Comparison of ENCODE assay signal across 17 cellular contexts in genomic region chr19:38562096-38562495, GRCh38.
"Had no signal": no experiment of that assay in that cellular context is flagged by ENCODE, and none has a peak within 500 bp of the region (broad histone marks: within the 10 kb centered on the region; RNA-seq: fewer than 3 reads in every experiment).

No MANE protein-coding gene starts in this region.

- H3K9me3 ChIP-seq: sigmoid colon, upper lobe of right lung had no signal

- H3K4me3 ChIP-seq: lung, sigmoid colon, upper lobe of right lung had no signal

- H3K27ac ChIP-seq: foreskin keratinocyte, sigmoid colon, upper lobe of right lung had no signal

- H3K4me1 ChIP-seq: upper lobe of right lung had no signal

- H3K4me3 Mint-ChIP-seq: brain; dendritic cell treated with granulocyte-macrophage colony-stimulating factor and Interleukin-4, amounts not matched to agents 40 ng/mL and 50 ng/mL, for 4 days had no signal

- H3K27ac Mint-ChIP-seq: activated naive CD4-positive, alpha-beta T cell treated with anti-CD3 and anti-CD28 coated beads, Interleukin-2, amount 50 U/mL, for 72 hours; dendritic cell treated with granulocyte-macrophage colony-stimulating factor and Interleukin-4, amounts not matched to agents 40 ng/mL and 50 ng/mL, for 4 days had no signal

- H3K36me3 ChIP-seq: sigmoid colon, upper lobe of right lung had no signal

- H3K36me3 Mint-ChIP-seq: activated naive CD4-positive, alpha-beta T cell treated with anti-CD3 and anti-CD28 coated beads, Interleukin-2, amount 50 U/mL, for 72 hours; immature natural killer cell; naive B cell had no signal

- H3K9me3 Mint-ChIP-seq: activated naive CD4-positive, alpha-beta T cell treated with anti-CD3 and anti-CD28 coated beads, Interleukin-2, amount 50 U/mL, for 72 hours; brain; dendritic cell treated with granulocyte-macrophage colony-stimulating factor and Interleukin-4, amounts not matched to agents 40 ng/mL and 50 ng/mL, for 4 days; immature natural killer cell had no signal

- DNase-seq: activated T-cell treated with anti-CD3 and anti-CD28 coated beads for 4 hours; amniotic stem cell; cerebellar nuclear complex; foreskin keratinocyte; immature natural killer cell; left cardiac atrium; naive B cell; occipital lobe; sigmoid colon; stimulated activated CD4-positive, alpha-beta T cell treated with anti-CD3 and anti-CD28 coated beads, Interleukin-12 subunit alpha, Interleukin-12 subunit beta, amount 100 ng/mL, for 4 hours; stimulated activated naive CD8-positive, alpha-beta T cell treated with anti-CD3 and anti-CD28 coated beads, Interleukin-15, Interleukin-2, amounts not matched to agents 100 U/mL and 50 U/mL, for 24 hours; T1000; upper lobe of right lung had no signal

- H3K4me1 Mint-ChIP-seq: brain had no signal

- ATAC-seq: activated naive CD4-positive, alpha-beta T cell treated with anti-CD3 and anti-CD28 coated beads, Interleukin-2, amount 50 U/mL, for 72 hours; foreskin keratinocyte; left cardiac atrium; stimulated activated naive CD8-positive, alpha-beta T cell treated with anti-CD3 and anti-CD28 coated beads, Interleukin-15, Interleukin-2, amounts not matched to agents 100 U/mL and 50 U/mL, for 24 hours; upper lobe of right lung had no signal
